ENCODE assay signal across 14 cellular contexts in genomic region chr22:46002757-46003270, GRCh38. TPM values are rescaled to one million over a fixed set of nuclear protein-coding genes. Genes with fewer than 3 reads are reported as not detected.
DNase-seq lines count a peak whose midpoint lies in the region; ATAC-seq, FAIRE-seq and TF ChIP-seq lines count a peak whose summit lies in the region.
"Had no signal": no experiment of that assay in that cellular context is flagged by ENCODE, and none has a peak within 500 bp of the region (broad histone marks: within the 10 kb centered on the region; RNA-seq: fewer than 3 reads in every experiment).

No MANE protein-coding gene starts in this region.

- H3K9me3 ChIP-seq in psoas muscle (no peaks in the 10 kb centered on the region), HepG2 (ENCODE audit: low read length) (no peaks in the 10 kb centered on the region)

- POLR2A ChIA-PET in HepG2 (lab: Yijun Ruan, JAX) = no interaction called here

- no peak for FAIRE-seq in HepG2 (lab: Jason Lieb, UNC)

- no peak for TF ChIP-seq POLR2A in NB4 (IDR thresholded peaks at IDR 0.05; ENCODE audit: extremely low read depth, insufficient read length)
- TF ChIP-seq POLR2A in HepG2 (IDR thresholded peaks at IDR 0.05; ENCODE audit: insufficient read depth in 1 of 2, low read depth in 2 of 2, low read length in 2 of 2) = no peak

- H3K4me1 ChIP-seq in psoas muscle = peaks cover 27% of the 10 kb centered on the region
- H3K4me1 ChIP-seq in HepG2 (ENCODE audit: insufficient read depth, low read length) = peaks cover 15% of the 10 kb centered on the region

- peak; percentile 96 for DNase-seq in EH (ENCODE audit: low read depth)
- DNase-seq in NB4 (ENCODE audit: low read depth) = peak; percentile 50
- peak; percentile 61 for DNase-seq in fibroblast of gingiva (ENCODE audit: low read depth)
- peak; percentile 63 to 66 for DNase-seq in psoas muscle
- no peak for DNase-seq in HepG2 (ENCODE audit: low spot score)
- DNase-seq in Ammon's horn (ENCODE audit: low spot score) = no peak
- DNase-seq: activated T-cell treated with anti-CD3 and anti-CD28 coated beads, Interleukin-2, amount 50 U/mL, for 48 hours; NCI-H510A; SHP77 treated with DMSO at 0.1 percent for 48 hours had no signal

- ATAC-seq in psoas muscle (no peak), HG03354 (IDR thresholded peaks at IDR 0.05; ENCODE audit: poor library complexity, severe bottlenecking, unreplicated experiment) (no peak), HepG2 (no peak), HG02840 (IDR thresholded peaks at IDR 0.05; ENCODE audit: low FRiP score, unreplicated experiment) (no peak)
- ATAC-seq: activated CD4-positive, CD25-positive, alpha-beta regulatory T cell treated with anti-CD3 and anti-CD28 coated beads, Interleukin-2, amount 50 U/mL, for 24 hours; naive thymus-derived CD8-positive, alpha-beta T cell had no signal

- H2AFZ ChIP-seq in HepG2 (ENCODE audit: low read length) = no peak overlapping the region

- H3K27me3 ChIP-seq in psoas muscle (ENCODE audit: insufficient read depth in 3 of 3, low read length in 2 of 3) (no peaks in the 10 kb centered on the region), HepG2 (ENCODE audit: control insufficient read depth in 1 of 2, insufficient read depth in 2 of 2, low read length in 2 of 2) (peaks cover 10 to 53% of the 10 kb centered on the region in 2 experiments; a peak in 4 of 5 replicates)

- no peak for TF ChIP-seq EP300 in HepG2 (IDR thresholded peaks at IDR 0.05; ENCODE audit: low read depth in 2 of 2, low read length in 2 of 2)
- no peak for TF ChIP-seq EP300 in HepG2 (CRISPR knock-in tag; IDR thresholded peaks at IDR 0.05; ENCODE audit: borderline replicate concordance)

- TF ChIP-seq CTCF in NB4 (IDR thresholded peaks at IDR 0.05; ENCODE audit: low read depth, low read length) (no peak), psoas muscle (IDR thresholded peaks at IDR 0.05) (no peak), HepG2 (CRISPR knock-in tag; IDR thresholded peaks at IDR 0.05) (no peak)

- H3K36me3 ChIP-seq in psoas muscle (ENCODE audit: insufficient read depth in 1 of 2, low read depth in 1 of 2) (no peaks in the 10 kb centered on the region), HepG2 (replicated peaks in 1 of 2; ENCODE audit: control insufficient read depth in 1 of 2, insufficient read depth in 2 of 2, low read length in 2 of 2) (no peaks in the 10 kb centered on the region)

- H4K20me1 ChIP-seq in HepG2 (ENCODE audit: insufficient read depth, low read length) = no peaks in the 10 kb centered on the region

- WGBS in psoas muscle, 3 donors = 79 to 84% (median 82%) methylated on average over 8 of the region's 8 CpGs
- WGBS in HepG2 (ENCODE audit: low lambda C conversion rate) = 50% methylated on average over 3 of the region's 8 CpGs

- H3K27ac ChIP-seq in psoas muscle (no peak overlapping the region), HepG2 (ENCODE audit: extremely low read length, insufficient read depth, low read length) (no peak overlapping the region)
- H3K27ac ChIP-seq: epithelial cell of prostate had no signal

- H3K4me3 ChIP-seq in NB4 (ENCODE audit: low read depth, low read length) (no peak overlapping the region), psoas muscle (no peak overlapping the region), HepG2 (replicated peaks in 1 of 3; ENCODE audit: insufficient read depth in 1 of 3, low read depth in 2 of 3, low read length in 3 of 3) (no peak overlapping the region)

- in situ Hi-C loops in HepG2 (cut with HindIII; ENCODE audit: extremely low pct_ligation_motif_present, low pct_unique_long_range_greater_than_20kb) = no loop called here

- CTCF ChIA-PET in HepG2 (lab: Yijun Ruan, JAX; ENCODE audit: low intra/inter-chr PET ratio, low total read pairs) = interaction anchor here (1.4 kb wide), 1 partner anchor 114 kb away, joined by 6 read pairs; no protein-coding TSS in a partner anchor

- TF ChIP-seq RAD21 in HepG2 (CRISPR knock-in tag; IDR thresholded peaks at IDR 0.05) = no peak

- no peaks in the 10 kb centered on the region for H3K79me2 ChIP-seq in HepG2 (ENCODE audit: insufficient read depth, low read length)

- intact Hi-C loops in psoas muscle (cut with DNase I) (loop anchor here in 1 of 2 donors (5.0 kb wide), 1 partner anchor 314 kb away; no protein-coding TSS in a partner anchor), HepG2 (cut with micrococcal nuclease; ENCODE audit: unreplicated experiment) (no loop called here)

- no TSS peak for BruUV-seq in HepG2 (replicated peaks; lab: Mats Ljungman, UMichigan)

- H3K9ac ChIP-seq in HepG2 (ENCODE audit: insufficient read depth, low read depth, low read length) = no peak overlapping the region

- H3K4me2 ChIP-seq in HepG2 (ENCODE audit: low read depth, low read length) = no peak overlapping the region

TF ChIP-seq in HepG2, 621 proteins besides CTCF, POLR2A, EP300 and RAD21 (continues in another document):
- TF ChIP-seq ZMYM2 (CRISPR knock-in tag; IDR thresholded peaks at IDR 0.05) (no peak), ARNT (IDR thresholded peaks at IDR 0.05) (no peak), ZBED4 (CRISPR knock-in tag; IDR thresholded peaks at IDR 0.05; ENCODE audit: borderline replicate concordance) (no peak), TEF (CRISPR knock-in tag; IDR thresholded peaks at IDR 0.05) (no peak), MLX (CRISPR knock-in tag; IDR thresholded peaks at IDR 0.05) (no peak), ZC3H4 (CRISPR knock-in tag; IDR thresholded peaks at IDR 0.05; ENCODE audit: borderline replicate concordance) (no peak), FOSL2 (CRISPR knock-in tag; IDR thresholded peaks at IDR 0.05) (no peak), ZNF577 (CRISPR knock-in tag; IDR thresholded peaks at IDR 0.05; ENCODE audit: borderline replicate concordance, low read depth) (no peak)

RNA-seq across cellular contexts. Expression of gene WNT7B, which starts 25.9 kb away (rescaled TPM):
- total RNA-seq in psoas muscle (not detected), HepG2 (2016; rRNA removed; fragmentation: Illumina TruSeq; extraction: Trizol) (0.09 and 0.24 TPM in 2 replicates)
- polyA plus RNA-seq in psoas muscle (under 1 TPM in 1 of 3 donors, not detected in 2; 0.05 TPM), HepG2 (2011; rRNA removed) (0.04 TPM in 1 of 2 replicates, not detected in the other)
- 0.09 TPM in 1 of 2 replicates, not detected in the other for total RNA-seq in HepG2 (2016; cell fraction: cytosol; rRNA removed; fragmentation: Illumina TruSeq; extraction: Trizol; ENCODE audit: low read depth)
- total RNA-seq in HepG2 (2016; cell fraction: insoluble cytoplasmic fraction; rRNA removed; fragmentation: Illumina TruSeq; extraction: Trizol) = 0.06 and 0.33 TPM in 2 replicates
- 0.10 and 0.12 TPM in 2 replicates for total RNA-seq in HepG2 (2016; cell fraction: membrane; rRNA removed; fragmentation: Illumina TruSeq; extraction: Trizol)
- not detected in 2 replicates for total RNA-seq in HepG2 (2016; cell fraction: nucleus; rRNA removed; fragmentation: Illumina TruSeq; extraction: Trizol)
- polyA plus RNA-seq in HepG2 (2011; cell fraction: cytosol; rRNA removed) = 0.08 and 0.17 TPM in 2 replicates
- 0.05 and 0.08 TPM in 2 replicates for polyA plus RNA-seq in HepG2 (2011; cell fraction: nucleus; rRNA removed)
- 0.08 TPM in 1 of 2 replicates, not detected in the other for polyA plus RNA-seq in HepG2 (2012)
- 0.07 and 0.10 TPM in 2 replicates for polyA plus RNA-seq in HepG2 (2016; cell fraction: cytosol; fragmentation: Illumina TruSeq; extraction: Trizol; ENCODE audit: low read depth)
- polyA plus RNA-seq in HepG2 (2016; cell fraction: insoluble cytoplasmic fraction; fragmentation: Illumina TruSeq; extraction: Trizol; ENCODE audit: low read depth) = 0.27 and 0.40 TPM in 2 replicates
- polyA plus RNA-seq in HepG2 (2016; cell fraction: membrane; fragmentation: Illumina TruSeq; extraction: Trizol; ENCODE audit: low read depth) = 0.12 and 0.22 TPM in 2 replicates
- 0.25 and 0.30 TPM in 2 replicates for polyA plus RNA-seq in HepG2 (2016; cell fraction: nucleus; fragmentation: Illumina TruSeq; extraction: Trizol; ENCODE audit: insufficient read depth, low read depth)
- polyA minus RNA-seq in HepG2 (2011; rRNA and poly(A)+ RNA removed; ENCODE audit: low replicate concordance) = 0.30 and 2.8 TPM in 2 replicates
- 0.20 TPM in 1 of 2 replicates, not detected in the other for polyA minus RNA-seq in HepG2 (2011; cell fraction: cytosol; rRNA and poly(A)+ RNA removed)
- not detected in 2 replicates for polyA minus RNA-seq in HepG2 (2011; cell fraction: nucleus; rRNA and poly(A)+ RNA removed)
- total RNA-seq: naive thymus-derived CD8-positive, alpha-beta T cell had no signal
- polyA plus RNA-seq: naive thymus-derived CD8-positive, alpha-beta T cell had no signal

Comparison
In these comparisons a context has a peak if more than half of its experiments do, and no peak if none do; other contexts are left out.
1. DNase-seq: peak in EH (single experiment), NB4 (single experiment), fibroblast of gingiva (single experiment) and psoas muscle (2 of 2); none in HepG2 (single experiment) and Ammon's horn (single experiment).